In the genomic region with DNA sequence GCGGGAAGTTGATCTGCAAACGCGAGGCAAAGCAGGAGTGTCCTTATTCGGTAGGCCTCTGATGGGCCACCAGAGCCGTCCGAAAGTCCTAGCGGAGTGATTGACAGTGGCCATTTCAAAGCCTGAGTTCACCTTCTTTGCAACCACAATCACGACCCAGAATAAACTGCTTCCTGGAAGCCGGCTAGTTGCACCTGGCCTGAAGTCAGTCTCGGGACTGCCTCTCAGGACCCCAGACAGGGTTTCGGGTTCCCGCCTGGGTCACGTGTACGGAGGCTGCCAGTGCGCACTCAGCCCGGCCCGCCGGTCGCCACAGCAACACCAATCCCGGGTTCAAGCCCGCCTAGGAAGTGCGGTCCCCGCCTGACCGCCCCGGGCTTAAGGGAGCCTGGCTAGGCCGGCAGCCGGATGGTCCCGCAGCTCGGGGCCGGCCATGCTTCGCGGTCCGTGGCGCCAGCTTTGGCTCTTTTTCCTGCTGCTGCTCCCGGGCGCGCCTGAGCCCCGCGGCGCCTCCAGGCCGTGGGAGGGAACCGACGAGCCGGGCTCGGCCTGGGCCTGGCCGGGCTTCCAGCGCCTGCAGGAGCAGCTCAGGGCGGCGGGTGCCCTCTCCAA, we compare ENCODE assay signal across 8 cellular contexts. TPM values are rescaled to one million over a fixed set of nuclear protein-coding genes. Genes with fewer than 3 reads are reported as not detected.
A peak's percentile ranks its signal among the peaks of the same experiment; 100 is the strongest.
DNase-seq lines count a peak whose midpoint lies in the region; ATAC-seq and TF ChIP-seq lines count a peak whose summit lies in the region.

A gene with protein sequence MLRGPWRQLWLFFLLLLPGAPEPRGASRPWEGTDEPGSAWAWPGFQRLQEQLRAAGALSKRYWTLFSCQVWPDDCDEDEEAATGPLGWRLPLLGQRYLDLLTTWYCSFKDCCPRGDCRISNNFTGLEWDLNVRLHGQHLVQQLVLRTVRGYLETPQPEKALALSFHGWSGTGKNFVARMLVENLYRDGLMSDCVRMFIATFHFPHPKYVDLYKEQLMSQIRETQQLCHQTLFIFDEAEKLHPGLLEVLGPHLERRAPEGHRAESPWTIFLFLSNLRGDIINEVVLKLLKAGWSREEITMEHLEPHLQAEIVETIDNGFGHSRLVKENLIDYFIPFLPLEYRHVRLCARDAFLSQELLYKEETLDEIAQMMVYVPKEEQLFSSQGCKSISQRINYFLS (plus strand): TSS at position 375 of the 612 bp plus-strand sequence. CDS start 59 bp downstream, at position 434.

- H3K4me3 ChIP-seq in right atrium auricular region: peak within 1 kb of the TSS; percentile 83 to 89
- peak within 1 kb of the TSS; percentile 80 to 85 for H3K4me3 ChIP-seq in prostate gland
- H3K4me3 ChIP-seq in urinary bladder (ENCODE audit: low read depth, low read length): peak within 1 kb of the TSS; percentile 76

- DNase-seq in GM13976 (ENCODE audit: low spot score) (peak; percentile 96), NCI-H1417 (lab: John Stamatoyannopoulos, UW) (peak; percentile 87 to 96 (median 87)), amygdala (lab: John Stamatoyannopoulos, UW) (peak; percentile 50 to 93 (median 84)), right atrium auricular region (ENCODE audit: low spot score) (peak; percentile 94), prostate gland (ENCODE audit: low spot score) (peak; percentile 96)

- peak within 1 kb of the TSS; percentile 99 for H3K27ac Mint-ChIP-seq in T-helper 1 cell treated with Interleukin-12 subunit alpha and Interleukin-12 subunit beta and Interleukin-4 antibody, amounts not matched to agents 30 μg/mL and 1 μg/mL, for 36 hours

- no peaks in the 10 kb centered on the region for H3K27me3 Mint-ChIP-seq in T-helper 1 cell treated with Interleukin-12 subunit alpha and Interleukin-12 subunit beta and Interleukin-4 antibody, amounts not matched to agents 30 μg/mL and 1 μg/mL, for 36 hours (ENCODE audit: low read depth)

- peaks cover 23% of the 10 kb centered on the region for H3K4me1 Mint-ChIP-seq in T-helper 1 cell treated with Interleukin-12 subunit alpha and Interleukin-12 subunit beta and Interleukin-4 antibody, amounts not matched to agents 30 μg/mL and 1 μg/mL, for 36 hours (ENCODE audit: low read depth)

- 0% methylated on average over 23 of the region's 49 CpGs for WGBS in prostate gland
- WGBS in urinary bladder: under 1% methylated on average over 49 of the region's 49 CpGs

- H3K36me3 Mint-ChIP-seq in T-helper 1 cell treated with Interleukin-12 subunit alpha and Interleukin-12 subunit beta and Interleukin-4 antibody, amounts not matched to agents 30 μg/mL and 1 μg/mL, for 36 hours (ENCODE audit: low read depth): peaks cover 16% of the 10 kb centered on the region

- H3K9me3 ChIP-seq in right atrium auricular region: no peaks in the 10 kb centered on the region
- H3K9me3 ChIP-seq in prostate gland: no peaks in the 10 kb centered on the region

- H3K9me3 Mint-ChIP-seq in T-helper 1 cell treated with Interleukin-12 subunit alpha and Interleukin-12 subunit beta and Interleukin-4 antibody, amounts not matched to agents 30 μg/mL and 1 μg/mL, for 36 hours: no peaks in the 10 kb centered on the region

- peak; percentile 87 for TF ChIP-seq POLR2A in prostate gland (IDR thresholded peaks at IDR 0.05)

- H3K27me3 ChIP-seq in right atrium auricular region (no peaks in the 10 kb centered on the region), prostate gland (replicated peaks; ENCODE audit: insufficient read depth) (no peaks in the 10 kb centered on the region)

- peak; percentile 93 for ATAC-seq in HG02763 (IDR thresholded peaks at IDR 0.05; ENCODE audit: unreplicated experiment)

- H3K4me3 Mint-ChIP-seq in T-helper 1 cell treated with Interleukin-12 subunit alpha and Interleukin-12 subunit beta and Interleukin-4 antibody, amounts not matched to agents 30 μg/mL and 1 μg/mL, for 36 hours: peak within 1 kb of the TSS; percentile 99

- peaks cover 10% of the 10 kb centered on the region for H3K36me3 ChIP-seq in right atrium auricular region
- H3K36me3 ChIP-seq in prostate gland: peaks cover 0 to 4% of the 10 kb centered on the region in 2 donors
- H3K36me3 ChIP-seq in urinary bladder (ENCODE audit: insufficient read depth): no peaks in the 10 kb centered on the region

- TF ChIP-seq CTCF in GM13976 (IDR thresholded peaks at IDR 0.05; ENCODE audit: borderline replicate concordance, control extremely low read depth, extremely low read depth, insufficient read depth, missing control alignments) (no peak), right atrium auricular region (IDR thresholded peaks at IDR 0.05) (no peak), prostate gland (IDR thresholded peaks at IDR 0.05) (no peak)

- in situ Hi-C loops in GM13976 (cut with MboI; ENCODE audit: low sequenced_read_pairs, unreplicated experiment): loop anchor here (25.0 kb wide), 1 partner anchor 730 kb away; no protein-coding TSS in a partner anchor

- peak within 1 kb of the TSS; percentile 86 to 90 for H3K27ac ChIP-seq in right atrium auricular region
- H3K27ac ChIP-seq in prostate gland: peak within 1 kb of the TSS; percentile 75 to 76
- H3K27ac ChIP-seq in urinary bladder (ENCODE audit: low read depth): peak within 1 kb of the TSS; percentile 65

- H3K4me1 ChIP-seq in right atrium auricular region (peaks cover 0 to 20% of the 10 kb centered on the region in 2 donors), prostate gland (replicated peaks) (no peaks in the 10 kb centered on the region), urinary bladder (ENCODE audit: insufficient read depth) (peaks cover 3% of the 10 kb centered on the region)

- intact Hi-C loops in prostate gland (cut with DNase I): loop anchor here (5.0 to 10.0 kb wide), 3 partner anchors 113 to 285 kb away; partner anchors contain the start of genes AXDND1 and SOAT1

RNA-seq across cellular contexts. Expression of the gene that starts here (rescaled TPM):
- total RNA-seq in right atrium auricular region: 10 to 100 TPM; 14.3 to 19.7 TPM
- total RNA-seq in prostate gland: 100 to 1,000 TPM in 1 of 2 donors, 10 to 100 TPM in 1; 40.0 to 109 TPM
- 20.5 TPM for total RNA-seq in urinary bladder
- 37.5 TPM for polyA plus RNA-seq in urinary bladder

Comparison
In these comparisons a context has a peak if more than half of its experiments do, and no peak if none do; other contexts are left out.
1. Peak in every context shown above with its lines: DNase-seq, ATAC-seq, H3K4me3 ChIP-seq and H3K27ac ChIP-seq.